Comparison of ENCODE assay signal across 11 cellular contexts in genomic region chr1:210236840-210237409, GRCh38. TPM values are rescaled to one million over a fixed set of nuclear protein-coding genes. Genes with fewer than 3 reads are reported as not detected.
A peak's percentile ranks its signal among the peaks of the same experiment; 100 is the strongest.
DNase-seq lines count a peak whose midpoint lies in the region; ATAC-seq and TF ChIP-seq lines count a peak whose summit lies in the region.
"Had no signal": no experiment of that assay in that cellular context is flagged by ENCODE, and none has a peak within 500 bp of the region (broad histone marks: within the 10 kb centered on the region; RNA-seq: fewer than 3 reads in every experiment).

No MANE protein-coding gene starts in this region.

- intact Hi-C loops in A673 (cut with micrococcal nuclease; ENCODE audit: unreplicated experiment): loop anchor here (5.0 kb wide), 2 partner anchors 55 to 75 kb away; no protein-coding TSS in a partner anchor
- intact Hi-C loops in head of caudate nucleus (cut with DNase I): no loop called here

- H3K36me3 ChIP-seq in A673 (ENCODE audit: insufficient read depth, low read length, poor library complexity, severe bottlenecking) (no peaks in the 10 kb centered on the region), osteoblast (ENCODE audit: insufficient read depth, low read length) (no peaks in the 10 kb centered on the region)

- DNase-seq in A673 (ENCODE audit: low spot score) (peak; percentile 52), amniotic epithelial cell (ENCODE audit: low read depth) (peak; percentile 88), head of caudate nucleus (peak in 37 of 42 donors; percentile 15 to 76 (median 51)), osteoblast (ENCODE audit: insufficient read length, low spot score, missing footprints) (peak; percentile 88), KG1 (lab: John Stamatoyannopoulos, UW) (no peak), AML-193 (lab: John Stamatoyannopoulos, UW) (no peak)
- DNase-seq: NCI-H1930; stimulated activated CD4-positive, alpha-beta T cell treated with anti-CD3 and anti-CD28 coated beads, Interleukin-15, amount 100 ng/mL, for 24 hours had no signal

- TF ChIP-seq CTCF in A673 (conservative IDR thresholded peaks at IDR 0.05; ENCODE audit: low read depth, low read length): no peak
- no peak for TF ChIP-seq CTCF in osteoblast (IDR thresholded peaks at IDR 0.05; ENCODE audit: extremely low read depth, low read depth, low read length)

- H4K20me1 ChIP-seq in osteoblast (ENCODE audit: insufficient read depth, low read length): no peaks in the 10 kb centered on the region

- H3K9me3 ChIP-seq in A673 (ENCODE audit: low read depth, low read length, poor library complexity, severe bottlenecking): no peaks in the 10 kb centered on the region
- H3K9me3 ChIP-seq in osteoblast (ENCODE audit: low read depth, low read length): no peaks in the 10 kb centered on the region

- H3K4me3 ChIP-seq in A673 (ENCODE audit: low read depth, low read length, poor library complexity, severe bottlenecking) (no peak overlapping the region), osteoblast (ENCODE audit: insufficient read depth, low read length) (peak overlapping the region; percentile 45)

- ATAC-seq in GM19035 (IDR thresholded peaks at IDR 0.05; ENCODE audit: unreplicated experiment) (no peak), GM19463 (IDR thresholded peaks at IDR 0.05; ENCODE audit: unreplicated experiment) (no peak)

- POLR2A ChIA-PET in A673 (lab: Charles Lee; ENCODE audit: low non-redundant PET): interaction anchor here (0.6 kb wide), 1 partner anchor 434 kb away, joined by 3 read pairs; no protein-coding TSS in a partner anchor

- peaks cover 55% of the 10 kb centered on the region for H3K4me1 ChIP-seq in A673 (ENCODE audit: insufficient read depth, low read length, poor library complexity, severe bottlenecking)
- H3K4me1 ChIP-seq in osteoblast (ENCODE audit: insufficient read depth, low read length): peaks cover 66% of the 10 kb centered on the region

- H3K27ac ChIP-seq in A673 (ENCODE audit: low read depth, low read length, poor library complexity, severe bottlenecking) (no peak overlapping the region), osteoblast (ENCODE audit: low read depth, low read length) (peak overlapping the region; percentile 70)
- H3K27ac ChIP-seq: VCaP had no signal

- H3K27me3 ChIP-seq in A673 (replicated peaks; ENCODE audit: insufficient read depth, low read depth, low read length, poor library complexity): peaks cover 7% of the 10 kb centered on the region
- H3K27me3 ChIP-seq in osteoblast (ENCODE audit: insufficient read depth, low read length): peaks cover 25% of the 10 kb centered on the region

- H3K79me2 ChIP-seq in osteoblast (ENCODE audit: insufficient read depth, low read length): no peaks in the 10 kb centered on the region

- H2AFZ ChIP-seq in osteoblast (ENCODE audit: low read length): peak overlapping the region; percentile 8

- CTCF ChIA-PET in A673 (lab: Charles Lee): no interaction called here

- no TSS peak for BruUV-seq in A673 (replicated peaks; lab: Mats Ljungman, UMichigan)

- peak overlapping the region; percentile 68 for H3K4me2 ChIP-seq in osteoblast (ENCODE audit: insufficient read depth, low read length)

RNA-seq across cellular contexts. Expression of gene SERTAD4, which starts 4.3 kb away (rescaled TPM):
- total RNA-seq in A673 (2021): 8.0 and 12.2 TPM in 2 replicates
- total RNA-seq in osteoblast: 2.9 and 8.0 TPM in 2 replicates

Comparison
In these comparisons a context has a peak if more than half of its experiments do, and no peak if none do; other contexts are left out.
1. DNase-seq: peak in A673 (single experiment), amniotic epithelial cell (single experiment), head of caudate nucleus (37 of 42) and osteoblast (single experiment); none in KG1 (single experiment) and AML-193 (0 of 2).